8 cellular contexts compared by ENCODE assay signal in genomic region chr2:37653805-37654378, GRCh38.
DNase-seq lines count a peak whose midpoint lies in the region; ATAC-seq and TF ChIP-seq lines count a peak whose summit lies in the region.

No MANE protein-coding gene starts in this region.

- no peak for TF ChIP-seq CTCF in neutrophil (IDR thresholded peaks at IDR 0.05)

- peaks cover 97 to 100% of the 10 kb centered on the region in 2 experiments for H3K4me1 ChIP-seq in neutrophil (ENCODE audit: control insufficient read depth in 1 of 2, insufficient read depth in 1 of 2, low read depth in 1 of 2, low read length in 1 of 2)

- no peaks in the 10 kb centered on the region for H3K9me3 Mint-ChIP-seq in effector memory CD8-positive, alpha-beta T cell

- H3K4me1 Mint-ChIP-seq in effector memory CD8-positive, alpha-beta T cell (ENCODE audit: low read depth in 2 of 2): peaks cover 74 to 83% of the 10 kb centered on the region in 2 donors

- peak; percentile 74 for DNase-seq in activated effector memory CD4-positive, alpha-beta T cell treated with anti-CD3 and anti-CD28 coated beads, Interleukin-2, amount 50 U/mL, for 16 hours
- no peak for DNase-seq in activated effector memory CD4-positive, alpha-beta T cell treated with Interleukin-2 at 50 U/mL for 16 hours
- DNase-seq in NCI-H69 (lab: John Stamatoyannopoulos, UW) (peak; percentile 74), NCI-H1436 treated with DMSO at 0.1 percent for 48 hours (lab: John Stamatoyannopoulos, UW) (no peak), NCI-H2227 treated with DMSO at 0.1 percent for 48 hours (lab: John Stamatoyannopoulos, UW) (no peak)
- no peak for DNase-seq in effector memory CD8-positive, alpha-beta T cell

- peaks cover 44% of the 10 kb centered on the region for H3K36me3 Mint-ChIP-seq in effector memory CD8-positive, alpha-beta T cell (ENCODE audit: insufficient read depth)

- peak overlapping the region; percentile 68 to 79 for H3K4me3 Mint-ChIP-seq in effector memory CD8-positive, alpha-beta T cell

- peaks cover 41% of the 10 kb centered on the region for H3K36me3 ChIP-seq in neutrophil

- peak overlapping the region; percentile 12 to 48 for H3K4me3 ChIP-seq in neutrophil (ENCODE audit: low read depth in 1 of 2, low read length in 1 of 2)

- peak overlapping the region; percentile 96 for H3K27ac ChIP-seq in neutrophil

- no peaks in the 10 kb centered on the region for H3K27me3 ChIP-seq in neutrophil

- peak; percentile 40 for ATAC-seq in HG02852 (IDR thresholded peaks at IDR 0.05; ENCODE audit: unreplicated experiment)
- peak; percentile 50 for ATAC-seq in effector memory CD8-positive, alpha-beta T cell (replicated peaks)

- no peaks in the 10 kb centered on the region for H3K9me3 ChIP-seq in neutrophil

- peak overlapping the region; percentile 91 to 98 for H3K27ac Mint-ChIP-seq in effector memory CD8-positive, alpha-beta T cell

- no peaks in the 10 kb centered on the region for H3K27me3 Mint-ChIP-seq in effector memory CD8-positive, alpha-beta T cell

Comparison
In these comparisons a context has a peak if more than half of its experiments do, and no peak if none do; other contexts are left out.
1. DNase-seq: peak in activated effector memory CD4-positive, alpha-beta T cell treated with anti-CD3 and anti-CD28 coated beads, Interleukin-2, amount 50 U/mL, for 16 hours (single experiment) and NCI-H69 (single experiment); none in activated effector memory CD4-positive, alpha-beta T cell treated with Interleukin-2 at 50 U/mL for 16 hours (single experiment), effector memory CD8-positive, alpha-beta T cell (0 of 3), NCI-H1436 treated with DMSO at 0.1 percent for 48 hours (single experiment) and NCI-H2227 treated with DMSO at 0.1 percent for 48 hours (single experiment).